Comparison of ENCODE assay signal across 27 cellular contexts in the genomic region with DNA sequence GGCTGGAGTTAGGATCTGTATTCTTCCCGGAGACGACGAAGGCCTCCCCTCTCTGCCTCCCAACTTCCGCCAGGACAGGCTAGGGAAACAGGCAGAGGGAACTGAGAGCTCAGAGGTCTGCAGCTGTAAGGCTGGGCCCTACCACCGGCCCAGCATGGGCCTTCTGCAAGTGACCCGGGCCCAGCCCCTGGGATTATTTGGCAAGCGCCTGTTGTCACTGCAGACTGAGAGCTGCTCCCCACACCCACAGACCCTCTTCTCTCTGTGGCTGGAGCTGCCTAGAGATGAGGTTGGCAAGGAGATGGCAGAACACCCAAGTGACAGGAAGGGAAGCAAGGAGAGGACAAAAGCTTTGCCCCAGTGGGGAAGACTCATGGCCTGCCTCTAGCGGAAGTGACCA.
"Had no signal": no experiment of that assay in that cellular context is flagged by ENCODE, and none has a peak within 500 bp of the region (broad histone marks: within the 10 kb centered on the region; RNA-seq: fewer than 3 reads in every experiment).

No MANE protein-coding gene starts in this region.

- H3K36me3 ChIP-seq: ovary, prostate gland, sigmoid colon, vagina had no signal

- DNase-seq: hypothalamus; immature natural killer cell; left ventricle myocardium inferior; mesendoderm; naive B cell; natural killer cell; nephron progenitor cell; ovary; retina; right cardiac atrium; sigmoid colon; small intestine; stimulated activated CD4-positive, alpha-beta T cell treated with anti-CD3 and anti-CD28 coated beads, Interleukin-1b, Interleukin-23, amount 100 ng/mL, for 48 hours; stimulated activated CD4-positive, alpha-beta T cell treated with anti-CD3 and anti-CD28 coated beads, Interleukin-2, amount 100 ng/mL, for 48 hours; stimulated activated CD4-positive, alpha-beta T cell treated with anti-CD3 and anti-CD28 coated beads, Interleukin-4, amount 100 ng/mL, for 4 hours; stimulated activated CD8-positive, alpha-beta memory T cell treated with anti-CD3 and anti-CD28 coated beads, Interleukin-4, amount 100 ng/mL, for 48 hours; stimulated activated naive CD4-positive, alpha-beta T cell treated with Interleukin-2 at 50 U/mL for 16 hours; stimulated activated naive CD8-positive, alpha-beta T cell treated with anti-CD3 and anti-CD28 coated beads, Interleukin-15, amount 100 ng/mL, for 72 hours; substantia nigra had no signal

- H3K9me3 Mint-ChIP-seq: type B pancreatic cell had no signal

- ATAC-seq: right cardiac atrium; stimulated activated memory B cell treated with anti-CD40 and anti-IgM and Interleukin-4, amounts not matched to agents 10 μg/mL and 1 μg/mL and 100 μg/mL, for 72 hours had no signal

- H3K4me3 ChIP-seq: left ventricle myocardium inferior, lung, ovary, prostate gland, tibial nerve, vagina had no signal

- H3K27ac ChIP-seq: left ventricle myocardium inferior, ovary, prostate gland, sigmoid colon, tibial nerve, vagina had no signal

- H3K27me3 Mint-ChIP-seq: naive B cell; stimulated activated memory B cell treated with anti-CD40 and anti-IgM and Interleukin-4, amounts not matched to agents 10 μg/mL and 1 μg/mL and 100 μg/mL, for 72 hours; stimulated activated naive CD8-positive, alpha-beta T cell treated with anti-CD3 and anti-CD28 coated beads, Interleukin-15, amount 100 ng/mL, for 72 hours; type B pancreatic cell had no signal

- H3K27ac Mint-ChIP-seq: mesothelial cell of epicardium; natural killer cell; nephron progenitor cell; stimulated activated naive CD8-positive, alpha-beta T cell treated with anti-CD3 and anti-CD28 coated beads, Interleukin-15, amount 100 ng/mL, for 72 hours; type B pancreatic cell had no signal

- H3K9me3 ChIP-seq: ovary, prostate gland, vagina had no signal

- H3K27me3 ChIP-seq: ovary, sigmoid colon, tibial nerve, vagina had no signal

- H3K4me3 Mint-ChIP-seq: mesothelial cell of epicardium; nephron progenitor cell; stimulated activated memory B cell treated with anti-CD40 and anti-IgM and Interleukin-4, amounts not matched to agents 10 μg/mL and 1 μg/mL and 100 μg/mL, for 72 hours; stimulated activated naive CD8-positive, alpha-beta T cell treated with anti-CD3 and anti-CD28 coated beads, Interleukin-15, amount 100 ng/mL, for 72 hours; type B pancreatic cell had no signal

- FAIRE-seq: islet of Langerhans, small intestine had no signal
